19 cellular contexts compared by ENCODE assay signal in genomic region chr22:46338636-46339035, GRCh38. TPM values are rescaled to one million over a fixed set of nuclear protein-coding genes. Genes with fewer than 3 reads are reported as not detected.
A peak's percentile ranks its signal among the peaks of the same experiment; 100 is the strongest.
DNase-seq lines count a peak whose midpoint lies in the region; ATAC-seq lines count a peak whose summit lies in the region.
"Had no signal": no experiment of that assay in that cellular context is flagged by ENCODE, and none has a peak within 500 bp of the region (broad histone marks: within the 10 kb centered on the region; RNA-seq: fewer than 3 reads in every experiment).

No MANE protein-coding gene starts in this region.

- H3K4me1 Mint-ChIP-seq in IgD-negative memory B cell (peaks cover 16 to 27% (median 18%) of the 10 kb centered on the region in 3 donors), naive B cell (peaks cover 32 to 43% (median 36%) of the 10 kb centered on the region in 3 donors)
- peaks cover 32% of the 10 kb centered on the region for H3K4me1 Mint-ChIP-seq in activated naive CD8-positive, alpha-beta T cell treated with anti-CD3 and anti-CD28 coated beads, Interleukin-2, amount 50 U/mL, for 24 hours

- H3K27ac Mint-ChIP-seq in IgD-negative memory B cell (peak overlapping the region in 2 of 3 donors; percentile 2 to 68), naive B cell (peak overlapping the region in 3 of 6 donors; percentile 43 to 51 (median 44))
- H3K27ac Mint-ChIP-seq in activated naive CD8-positive, alpha-beta T cell treated with anti-CD3 and anti-CD28 coated beads, Interleukin-2, amount 50 U/mL, for 24 hours = peak overlapping the region; percentile 40
- H3K27ac Mint-ChIP-seq: GM23338 had no signal

- DNase-seq in Right ventricle myocardium inferior (ENCODE audit: missing footprints) (peak; percentile 65), cardiac septum (ENCODE audit: low spot score) (no peak), naive B cell (no peak), left colon (no peak), NCI-H226 (no peak)
- DNase-seq in activated naive CD8-positive, alpha-beta T cell treated with anti-CD3 and anti-CD28 coated beads, Interleukin-2, amount 50 U/mL, for 24 hours = no peak
- DNase-seq: CD4-positive, alpha-beta memory T cell; DMS79 treated with DMSO at 0.1 percent for 48 hours; GDM1; KBM-7; NCI-H1092; NCI-H187; NCI-H2171; NCI-H82; Peyer's patch; SIG-M5 had no signal

- peak overlapping the region in 1 of 4 donors; percentile 75 for H3K4me3 Mint-ChIP-seq in IgD-negative memory B cell
- H3K4me3 Mint-ChIP-seq in activated naive CD8-positive, alpha-beta T cell treated with anti-CD3 and anti-CD28 coated beads, Interleukin-2, amount 50 U/mL, for 24 hours = no peak overlapping the region
- peak overlapping the region in 5 of 8 donors; percentile 3 to 47 (median 22) for H3K4me3 Mint-ChIP-seq in naive B cell
- H3K4me3 Mint-ChIP-seq: GM23338 had no signal

- H3K27me3 Mint-ChIP-seq in IgD-negative memory B cell (peaks cover 3% of the 10 kb centered on the region), naive B cell (no peaks in the 10 kb centered on the region)
- H3K27me3 Mint-ChIP-seq in activated naive CD8-positive, alpha-beta T cell treated with anti-CD3 and anti-CD28 coated beads, Interleukin-2, amount 50 U/mL, for 24 hours = no peaks in the 10 kb centered on the region
- H3K27me3 Mint-ChIP-seq: CD4-positive, alpha-beta memory T cell had no signal

- intact Hi-C loops in Right ventricle myocardium inferior (cut with DNase I) (no loop called here), cardiac septum (cut with DNase I) (no loop called here), left colon (cut with DNase I, micrococcal nuclease) (no loop called here)

- ATAC-seq in Right ventricle myocardium inferior = no peak
- no peak for ATAC-seq in activated naive CD8-positive, alpha-beta T cell treated with anti-CD3 and anti-CD28 coated beads, Interleukin-2, amount 50 U/mL, for 24 hours
- no peak for ATAC-seq in naive B cell (ENCODE audit: low read depth in 2 of 2)
- no peak for ATAC-seq in left colon
- no peak for ATAC-seq in HG02970 (IDR thresholded peaks at IDR 0.05; ENCODE audit: low FRiP score, unreplicated experiment)
- ATAC-seq: GM23338 had no signal

- H3K9me3 Mint-ChIP-seq in IgD-negative memory B cell (no peaks in the 10 kb centered on the region), naive B cell (no peaks in the 10 kb centered on the region)
- no peaks in the 10 kb centered on the region for H3K9me3 Mint-ChIP-seq in activated naive CD8-positive, alpha-beta T cell treated with anti-CD3 and anti-CD28 coated beads, Interleukin-2, amount 50 U/mL, for 24 hours
- H3K9me3 Mint-ChIP-seq: CD4-positive, alpha-beta memory T cell; GM23338 had no signal

- peaks cover 9% of the 10 kb centered on the region for H3K36me3 Mint-ChIP-seq in IgD-negative memory B cell
- peaks cover 53% of the 10 kb centered on the region for H3K36me3 Mint-ChIP-seq in activated naive CD8-positive, alpha-beta T cell treated with anti-CD3 and anti-CD28 coated beads, Interleukin-2, amount 50 U/mL, for 24 hours (ENCODE audit: low read depth)
- H3K36me3 Mint-ChIP-seq in naive B cell = peaks cover 16 to 18% of the 10 kb centered on the region in 2 donors

RNA-seq across cellular contexts. Expression of gene TRMU, which starts 3.1 kb away (rescaled TPM):
- total RNA-seq in Right ventricle myocardium inferior = 42.2 TPM
- total RNA-seq in cardiac septum = 34.7 TPM
- 22.1 TPM for polyA plus RNA-seq in IgD-negative memory B cell
- 10 to 100 TPM; 11.1 to 24.6 (median 17.4) TPM for polyA plus RNA-seq in naive B cell (ENCODE audit: low read depth in 6 of 6)
- total RNA-seq in left colon = 10 to 100 TPM; 30.9 to 44.5 TPM

RNA-seq across cellular contexts. Expression of gene GTSE1, which starts 42.0 kb away (rescaled TPM):
- 0.92 TPM for total RNA-seq in Right ventricle myocardium inferior
- total RNA-seq in cardiac septum = 0.32 TPM
- not detected for polyA plus RNA-seq in IgD-negative memory B cell
- polyA plus RNA-seq in naive B cell (ENCODE audit: low read depth in 6 of 6) = under 1 TPM in 2 of 6 donors, not detected in 4; 0.10 to 0.11 TPM
- total RNA-seq in left colon = 1 to 10 TPM; 2.2 to 7.9 TPM
- polyA plus RNA-seq: CD4-positive, alpha-beta memory T cell had no signal
